Comparison of ENCODE assay signal across 23 cellular contexts in genomic region chr16:88807142-88807625, GRCh38. TPM values are rescaled to one million over a fixed set of nuclear protein-coding genes. Genes with fewer than 3 reads are reported as not detected.
DNase-seq lines count a peak whose midpoint lies in the region; ATAC-seq and TF ChIP-seq lines count a peak whose summit lies in the region.
"Had no signal": no experiment of that assay in that cellular context is flagged by ENCODE, and none has a peak within 500 bp of the region (broad histone marks: within the 10 kb centered on the region; RNA-seq: fewer than 3 reads in every experiment).

No MANE protein-coding gene starts in this region.

- peak; percentile 21 for TF ChIP-seq POLR2A in GM19099 (IDR thresholded peaks at IDR 0.05; ENCODE audit: extremely low read depth, insufficient read length, low read depth)

- H3K27me3 Mint-ChIP-seq in activated T-cell treated with anti-CD3 and anti-CD28 coated beads, Interleukin-2, amount 50 U/mL, for 24 hours, result no peaks in the 10 kb centered on the region
- H3K27me3 Mint-ChIP-seq in activated T-cell treated with anti-CD3 and anti-CD28 coated beads, Interleukin-2, amount 50 U/mL, for 4 hours (ENCODE audit: low read depth), result no peaks in the 10 kb centered on the region
- H3K27me3 Mint-ChIP-seq in activated CD4-positive, alpha-beta memory T cell treated with anti-CD3 and anti-CD28 coated beads for 36 hours, result no peaks in the 10 kb centered on the region
- H3K27me3 Mint-ChIP-seq: activated naive CD4-positive, alpha-beta T cell treated with anti-CD3 and anti-CD28 coated beads, Interleukin-2, amount 50 U/mL, for 24 hours; central memory CD8-positive, alpha-beta T cell; naive B cell had no signal

- H3K27ac Mint-ChIP-seq in activated T-cell treated with anti-CD3 and anti-CD28 coated beads, Interleukin-2, amount 50 U/mL, for 24 hours, result peak overlapping the region; percentile 98
- H3K27ac Mint-ChIP-seq in activated CD4-positive, alpha-beta memory T cell treated with anti-CD3 and anti-CD28 coated beads for 36 hours, result peak overlapping the region; percentile 33

- H2AFZ ChIP-seq in osteoblast (ENCODE audit: low read length), result no peak overlapping the region
- H2AFZ ChIP-seq in MM.1S (ENCODE audit: low read length), result no peak overlapping the region

- H3K4me1 ChIP-seq in osteoblast (ENCODE audit: insufficient read depth, low read length), result peaks cover 32% of the 10 kb centered on the region
- peaks cover 6% of the 10 kb centered on the region; the same call in 1 of the 2 replicates for H3K4me1 ChIP-seq in MM.1S (ENCODE audit: low read length)

- POLR2A ChIA-PET in activated CD4-positive, alpha-beta memory T cell treated with anti-CD3 and anti-CD28 coated beads for 36 hours (lab: Charles Lee), result interaction anchor here (6.9 kb wide), 1 partner anchor 25 kb away, joined by 81 read pairs; the partner anchor contains the start of gene PIEZO1

- no peaks in the 10 kb centered on the region for H3K9me3 Mint-ChIP-seq in activated T-cell treated with anti-CD3 and anti-CD28 coated beads, Interleukin-2, amount 50 U/mL, for 24 hours
- H3K9me3 Mint-ChIP-seq in activated T-cell treated with anti-CD3 and anti-CD28 coated beads, Interleukin-2, amount 50 U/mL, for 4 hours, result no peaks in the 10 kb centered on the region
- no peaks in the 10 kb centered on the region for H3K9me3 Mint-ChIP-seq in activated CD4-positive, alpha-beta memory T cell treated with anti-CD3 and anti-CD28 coated beads for 36 hours
- H3K9me3 Mint-ChIP-seq: activated naive CD4-positive, alpha-beta T cell treated with anti-CD3 and anti-CD28 coated beads, Interleukin-2, amount 50 U/mL, for 24 hours; CD14-positive monocyte; central memory CD8-positive, alpha-beta T cell; naive B cell had no signal

- peaks cover 26% of the 10 kb centered on the region for H3K79me2 ChIP-seq in osteoblast (ENCODE audit: insufficient read depth, low read length)
- H3K79me2 ChIP-seq in MM.1S (ENCODE audit: low read length), result peaks cover 60% of the 10 kb centered on the region

- intact Hi-C loops in activated CD4-positive, alpha-beta memory T cell treated with anti-CD3 and anti-CD28 coated beads for 36 hours (cut with micrococcal nuclease), result no loop called here

- DNase-seq in activated T-cell treated with anti-CD3 and anti-CD28 coated beads, Interleukin-2, amount 50 U/mL, for 24 hours, result peak; percentile 52
- no peak for DNase-seq in activated T-cell treated with anti-CD3 and anti-CD28 coated beads, Interleukin-2, amount 50 U/mL, for 4 hours
- no peak for DNase-seq in activated CD4-positive, alpha-beta memory T cell treated with anti-CD3 and anti-CD28 coated beads for 36 hours
- peak; percentile 81 for DNase-seq in osteoblast (ENCODE audit: insufficient read length, low spot score, missing footprints)
- no peak for DNase-seq in GDM1 (lab: John Stamatoyannopoulos, UW)
- DNase-seq in MM.1S, result no peak
- DNase-seq: activated CD4-positive, alpha-beta T cell treated with anti-CD3 and anti-CD28 coated beads, Interleukin-2, amount 50 U/mL, for 48 hours; activated T-cell treated with anti-CD3 and anti-CD28 coated beads, Interleukin-2, amount 50 U/mL, for 1 hour; KG1; naive B cell; NCI-H1048; NCI-H1930; NCI-H226; NCI-H748 treated with DMSO at 0.1 percent for 48 hours; SIG-M5; T-helper 1 cell had no signal

- TF ChIP-seq CTCF in osteoblast (IDR thresholded peaks at IDR 0.05; ENCODE audit: extremely low read depth, low read depth, low read length), result no peak
- TF ChIP-seq CTCF in MM.1S (IDR thresholded peaks at IDR 0.05; ENCODE audit: low read length), result no peak

- peaks cover 26% of the 10 kb centered on the region for H3K4me1 Mint-ChIP-seq in activated T-cell treated with anti-CD3 and anti-CD28 coated beads, Interleukin-2, amount 50 U/mL, for 24 hours (ENCODE audit: low read depth)
- peaks cover 10% of the 10 kb centered on the region for H3K4me1 Mint-ChIP-seq in activated T-cell treated with anti-CD3 and anti-CD28 coated beads, Interleukin-2, amount 50 U/mL, for 4 hours (ENCODE audit: low read depth)
- H3K4me1 Mint-ChIP-seq in activated CD4-positive, alpha-beta memory T cell treated with anti-CD3 and anti-CD28 coated beads for 36 hours (ENCODE audit: low read depth), result peaks cover 26% of the 10 kb centered on the region

- H3K4me3 ChIP-seq in osteoblast (ENCODE audit: insufficient read depth, low read length) (no peak overlapping the region), MM.1S (ENCODE audit: low read length) (no peak overlapping the region)
- H3K4me3 ChIP-seq: HAP-1, heart left ventricle had no signal

- H3K27me3 ChIP-seq in osteoblast (ENCODE audit: insufficient read depth, low read length), result no peaks in the 10 kb centered on the region
- H3K27me3 ChIP-seq in MM.1S (replicated peaks; ENCODE audit: insufficient read depth, low read length), result no peaks in the 10 kb centered on the region
- H3K27me3 ChIP-seq: heart left ventricle had no signal

- peaks cover 12% of the 10 kb centered on the region for H4K20me1 ChIP-seq in osteoblast (ENCODE audit: insufficient read depth, low read length)
- H4K20me1 ChIP-seq in MM.1S (ENCODE audit: insufficient read depth, low read length), result no peaks in the 10 kb centered on the region

- peak overlapping the region; percentile 93 for H3K4me3 Mint-ChIP-seq in activated T-cell treated with anti-CD3 and anti-CD28 coated beads, Interleukin-2, amount 50 U/mL, for 24 hours
- H3K4me3 Mint-ChIP-seq in activated T-cell treated with anti-CD3 and anti-CD28 coated beads, Interleukin-2, amount 50 U/mL, for 4 hours, result no peak overlapping the region
- H3K4me3 Mint-ChIP-seq in activated CD4-positive, alpha-beta memory T cell treated with anti-CD3 and anti-CD28 coated beads for 36 hours, result no peak overlapping the region
- H3K4me3 Mint-ChIP-seq: activated naive CD4-positive, alpha-beta T cell treated with anti-CD3 and anti-CD28 coated beads, Interleukin-2, amount 50 U/mL, for 24 hours; CD14-positive monocyte; central memory CD8-positive, alpha-beta T cell had no signal

- no peak overlapping the region for H3K9ac ChIP-seq in MM.1S (ENCODE audit: low read length)

- ATAC-seq in activated T-cell treated with anti-CD3 and anti-CD28 coated beads, Interleukin-2, amount 50 U/mL, for 4 hours, result no peak
- ATAC-seq in GM18498 (IDR thresholded peaks at IDR 0.05; ENCODE audit: unreplicated experiment), result no peak
- ATAC-seq: heart left ventricle had no signal

- H3K9me3 ChIP-seq in osteoblast (ENCODE audit: low read depth, low read length) (no peaks in the 10 kb centered on the region), MM.1S (replicated peaks; ENCODE audit: insufficient read depth, low read length) (no peaks in the 10 kb centered on the region)
- H3K9me3 ChIP-seq: HAP-1, heart left ventricle had no signal

- CTCF ChIA-PET in activated CD4-positive, alpha-beta memory T cell treated with anti-CD3 and anti-CD28 coated beads for 36 hours (lab: Charles Lee), result interaction anchor here (0.8 kb wide), 1 partner anchor 27 kb away, joined by 4 read pairs; no protein-coding TSS in a partner anchor

- H3K27ac ChIP-seq in osteoblast (ENCODE audit: low read depth, low read length) (no peak overlapping the region), MM.1S (ENCODE audit: low read length) (no peak overlapping the region)
- H3K27ac ChIP-seq: heart left ventricle had no signal

- peaks cover 10% of the 10 kb centered on the region; the same call in 1 of the 2 replicates for H3F3A ChIP-seq in MM.1S (ENCODE audit: insufficient read depth, low read length)

- no peaks in the 10 kb centered on the region for H3K9me2 ChIP-seq in MM.1S (replicated peaks; ENCODE audit: insufficient read depth, low read length)

- H3K36me3 ChIP-seq in osteoblast (ENCODE audit: insufficient read depth, low read length), result peaks cover 26% of the 10 kb centered on the region
- no peaks in the 10 kb centered on the region for H3K36me3 ChIP-seq in MM.1S (replicated peaks; ENCODE audit: insufficient read depth, low read length)

- H3K36me3 Mint-ChIP-seq in activated T-cell treated with anti-CD3 and anti-CD28 coated beads, Interleukin-2, amount 50 U/mL, for 24 hours (ENCODE audit: low read depth), result peaks cover 74% of the 10 kb centered on the region
- H3K36me3 Mint-ChIP-seq in activated T-cell treated with anti-CD3 and anti-CD28 coated beads, Interleukin-2, amount 50 U/mL, for 4 hours (ENCODE audit: insufficient read depth), result peaks cover 7% of the 10 kb centered on the region
- H3K36me3 Mint-ChIP-seq in activated CD4-positive, alpha-beta memory T cell treated with anti-CD3 and anti-CD28 coated beads for 36 hours, result peaks cover 61% of the 10 kb centered on the region
- H3K36me3 Mint-ChIP-seq: activated naive CD4-positive, alpha-beta T cell treated with anti-CD3 and anti-CD28 coated beads, Interleukin-2, amount 50 U/mL, for 24 hours; naive B cell had no signal

- H3K4me2 ChIP-seq in osteoblast (ENCODE audit: insufficient read depth, low read length) (no peak overlapping the region), MM.1S (ENCODE audit: low read depth, low read length) (no peak overlapping the region)

RNA-seq across cellular contexts. Expression of gene CDT1, which starts 3.6 kb away (rescaled TPM):
- total RNA-seq in activated T-cell treated with anti-CD3 and anti-CD28 coated beads, Interleukin-2, amount 50 U/mL, for 4 hours, result 10 to 100 TPM; 81.0 to 96.4 (median 87.2) TPM
- total RNA-seq in activated CD4-positive, alpha-beta memory T cell treated with anti-CD3 and anti-CD28 coated beads for 36 hours, result 100 to 1,000 TPM; 169 to 183 TPM
- 2.9 TPM in 2 replicates for total RNA-seq in osteoblast

RNA-seq across cellular contexts. Expression of gene APRT, which starts 4.5 kb away (rescaled TPM):
- total RNA-seq in activated T-cell treated with anti-CD3 and anti-CD28 coated beads, Interleukin-2, amount 50 U/mL, for 4 hours, result 100 to 1,000 TPM; 534 to 566 (median 566) TPM
- 100 to 1,000 TPM; 270 to 272 TPM for total RNA-seq in activated CD4-positive, alpha-beta memory T cell treated with anti-CD3 and anti-CD28 coated beads for 36 hours
- 41.8 and 53.6 TPM in 2 replicates for total RNA-seq in osteoblast

RNA-seq across cellular contexts. Expression of gene PIEZO1, which starts 22.2 kb away (rescaled TPM):
- 100 to 1,000 TPM; 116 to 171 (median 139) TPM for total RNA-seq in activated T-cell treated with anti-CD3 and anti-CD28 coated beads, Interleukin-2, amount 50 U/mL, for 4 hours
- total RNA-seq in activated CD4-positive, alpha-beta memory T cell treated with anti-CD3 and anti-CD28 coated beads for 36 hours, result 100 to 1,000 TPM; 221 to 234 TPM
- total RNA-seq in osteoblast, result 187 and 207 TPM in 2 replicates

RNA-seq across cellular contexts. Expression of gene GALNS, which starts 49.6 kb away (rescaled TPM):
- total RNA-seq in activated T-cell treated with anti-CD3 and anti-CD28 coated beads, Interleukin-2, amount 50 U/mL, for 4 hours, result 10 to 100 TPM; 20.6 to 24.1 (median 21.1) TPM
- 10 to 100 TPM; 22.0 to 24.1 TPM for total RNA-seq in activated CD4-positive, alpha-beta memory T cell treated with anti-CD3 and anti-CD28 coated beads for 36 hours
- total RNA-seq in osteoblast, result 43.6 and 48.1 TPM in 2 replicates

RNA-seq across cellular contexts. Expression of gene TRAPPC2L, which starts 49.7 kb away (rescaled TPM):
- total RNA-seq in activated T-cell treated with anti-CD3 and anti-CD28 coated beads, Interleukin-2, amount 50 U/mL, for 4 hours, result 100 to 1,000 TPM in 1 of 3 donors, 10 to 100 TPM in 2; 78.9 to 105 (median 98.0) TPM
- total RNA-seq in activated CD4-positive, alpha-beta memory T cell treated with anti-CD3 and anti-CD28 coated beads for 36 hours, result 10 to 100 TPM; 63.6 to 71.5 TPM
- 43.1 and 47.7 TPM in 2 replicates for total RNA-seq in osteoblast

Comparison
In these comparisons a context has a peak if more than half of its experiments do, and no peak if none do; other contexts are left out.
1. DNase-seq: peak in activated T-cell treated with anti-CD3 and anti-CD28 coated beads, Interleukin-2, amount 50 U/mL, for 24 hours (single experiment) and osteoblast (single experiment); none in activated T-cell treated with anti-CD3 and anti-CD28 coated beads, Interleukin-2, amount 50 U/mL, for 4 hours (single experiment), activated CD4-positive, alpha-beta memory T cell treated with anti-CD3 and anti-CD28 coated beads for 36 hours (single experiment), GDM1 (single experiment) and MM.1S (single experiment).
2. RNA of gene CDT1, which starts 3.6 kb away (total RNA-seq): 169 to 183 TPM in activated CD4-positive, alpha-beta memory T cell treated with anti-CD3 and anti-CD28 coated beads for 36 hours and 81.0 to 96.4 TPM in activated T-cell treated with anti-CD3 and anti-CD28 coated beads, Interleukin-2, amount 50 U/mL, for 4 hours; 2.9 TPM in osteoblast; every median in the first group is over 10 times any median in the second.